ENCODE assay signal across 8 cellular contexts in genomic region chr15:40279437-40280141, GRCh38. TPM values are rescaled to one million over a fixed set of nuclear protein-coding genes. Genes with fewer than 3 reads are reported as not detected.
A peak's percentile ranks its signal among the peaks of the same experiment; 100 is the strongest.
DNase-seq lines count a peak whose midpoint lies in the region; ATAC-seq, FAIRE-seq and TF ChIP-seq lines count a peak whose summit lies in the region.

No MANE protein-coding gene starts in this region.

- no peak overlapping the region for H3K4me3 Mint-ChIP-seq in glutamatergic neuron (ENCODE audit: unreplicated experiment)

- 0 out of 22 replicates have a peak, but pooled peaks cover 0 to 5% (median 0%) of the 10 kb centered on the region in 11 experiments for H3K36me3 ChIP-seq in BLaER1 treated with 17β-estradiol and CSF1 and Interleukin-3, amounts not matched to agents 10 nM and 100 nM
- H3K36me3 ChIP-seq in HEK293 (ENCODE audit: control insufficient read depth in 2 of 2, insufficient read depth in 1 of 2, low read length in 2 of 2) (no peaks in the 10 kb centered on the region), pancreas (no peaks in the 10 kb centered on the region), upper lobe of right lung (no peaks in the 10 kb centered on the region)

- peak overlapping the region; percentile 94 to 99 (median 96) for H3K4me2 ChIP-seq in BLaER1 treated with 17β-estradiol and CSF1 and Interleukin-3, amounts not matched to agents 10 nM and 100 nM

- FAIRE-seq in pancreas (lab: Jason Lieb, UNC): no peak

- no peaks in the 10 kb centered on the region for H3K9me3 ChIP-seq in BLaER1 treated with 17β-estradiol and CSF1 and Interleukin-3, amounts not matched to agents 10 nM and 100 nM (replicated peaks in 1 of 11)
- no peaks in the 10 kb centered on the region for H3K9me3 ChIP-seq in HEK293 (ENCODE audit: control insufficient read depth, insufficient read depth, low read depth, low read length)
- no peaks in the 10 kb centered on the region for H3K9me3 ChIP-seq in pancreas
- no peaks in the 10 kb centered on the region for H3K9me3 ChIP-seq in upper lobe of right lung

- H3K9ac ChIP-seq in BLaER1 treated with 17β-estradiol and CSF1 and Interleukin-3, amounts not matched to agents 10 nM and 100 nM: 0 out of 22 replicates have a peak overlapping the region, but pooled peaks of 1 of the 11 experiments have one; percentile 6

- no peaks in the 10 kb centered on the region for H3K9me3 Mint-ChIP-seq in glutamatergic neuron (ENCODE audit: unreplicated experiment)

- H3K4me3 ChIP-seq in BLaER1 treated with 17β-estradiol and CSF1 and Interleukin-3, amounts not matched to agents 10 nM and 100 nM: no peak overlapping the region
- H3K4me3 ChIP-seq in HEK293 (ENCODE audit: low read depth, low read length) (no peak overlapping the region), pancreas (no peak overlapping the region), upper lobe of right lung (no peak overlapping the region)

- no peaks in the 10 kb centered on the region for H3K36me3 Mint-ChIP-seq in glutamatergic neuron (ENCODE audit: unreplicated experiment)

- no peak overlapping the region for H3K27ac ChIP-seq in BLaER1 treated with 17β-estradiol and CSF1 and Interleukin-3, amounts not matched to agents 10 nM and 100 nM
- H3K27ac ChIP-seq in HEK293 (ENCODE audit: extremely low read depth, low read depth, low read length) (no peak overlapping the region), pancreas (no peak overlapping the region), upper lobe of right lung (no peak overlapping the region)

- WGBS in pancreas, 2 donors: 15 to 16% methylated on average over 39 to 40 of the region's 40 CpGs

- no peak overlapping the region for H3K27ac Mint-ChIP-seq in glutamatergic neuron (ENCODE audit: unreplicated experiment)

- H3K27me3 ChIP-seq in BLaER1 treated with 17β-estradiol and CSF1 and Interleukin-3, amounts not matched to agents 10 nM and 100 nM: peaks cover 45 to 65% (median 60%) of the 10 kb centered on the region in 11 experiments
- peaks cover 0 to 5% (median 2%) of the 10 kb centered on the region in 4 donors for H3K27me3 ChIP-seq in pancreas
- H3K27me3 ChIP-seq in upper lobe of right lung: peaks cover 53% of the 10 kb centered on the region

- peaks cover 2% of the 10 kb centered on the region for H3K4me1 Mint-ChIP-seq in glutamatergic neuron (ENCODE audit: low read depth, unreplicated experiment)

- DNase-seq in RPMI7951 (ENCODE audit: low read depth) (peak; percentile 49), glutamatergic neuron (peak; percentile 90), pancreas (peak; percentile 60 to 98 (median 82)), upper lobe of right lung (peak; percentile 89), NCI-H187 treated with DMSO at 0.1 percent for 48 hours (lab: John Stamatoyannopoulos, UW) (no peak)
- peak; percentile 60 for DNase-seq in activated gamma-delta T cell treated with anti-CD3 and anti-CD28 coated beads, Interleukin-2, amount 50 U/mL, for 16 hours (ENCODE audit: low read depth)

- intact Hi-C loops in pancreas (cut with DNase I): loop anchor here in 2 of 3 donors (5.0 to 10.0 kb wide), 4 partner anchors 58 to 148 kb away; partner anchors contain the start of gene CCDC9B (in 1 of the 2)
- intact Hi-C loops in upper lobe of right lung (cut with DNase I): loop anchor here (5.0 kb wide), 1 partner anchor 143 kb away; no protein-coding TSS in a partner anchor

- TF ChIP-seq CTCF in HEK293 (tag by site-specific recombination; IDR thresholded peaks at IDR 0.05) (peak; percentile 76), glutamatergic neuron (IDR thresholded peaks at IDR 0.05; ENCODE audit: partially characterized antibody, unreplicated experiment) (peak; percentile 98), pancreas (IDR thresholded peaks at IDR 0.05) (peak; percentile 97 to 99 (median 98)), upper lobe of right lung (IDR thresholded peaks at IDR 0.05) (peak; percentile 98)

- ATAC-seq in pancreas (peak; percentile 64 to 79 (median 74)), upper lobe of right lung (peak; percentile 78)

- CTCF ChIA-PET in HEK293 (lab: Yijun Ruan, JAX): interaction anchor here (0.6 to 10.6 kb wide), 40 partner anchors 8 to 1532 kb away, joined by 3 to 248 read pairs (median 4); partner anchors contain the start of genes CCDC9B, PAK6 and PLCB2

- peaks cover 21% of the 10 kb centered on the region for H3K27me3 Mint-ChIP-seq in glutamatergic neuron (ENCODE audit: unreplicated experiment)

- peaks cover 0 to 31% (median 8%) of the 10 kb centered on the region in 11 experiments; a peak in 10 of 22 replicates for H4K20me1 ChIP-seq in BLaER1 treated with 17β-estradiol and CSF1 and Interleukin-3, amounts not matched to agents 10 nM and 100 nM

- POLR2A ChIA-PET in HEK293 (lab: Yijun Ruan, JAX): interaction anchor here (0.9 kb wide), 2 partner anchors 31 to 47 kb away, joined by 3 to 4 read pairs; no protein-coding TSS in a partner anchor

- peaks cover 72 to 90% (median 79%) of the 10 kb centered on the region in 10 experiments for H3K4me1 ChIP-seq in BLaER1 treated with 17β-estradiol and CSF1 and Interleukin-3, amounts not matched to agents 10 nM and 100 nM
- H3K4me1 ChIP-seq in HEK293 (ENCODE audit: control insufficient read depth, insufficient read depth, low read length) (no peaks in the 10 kb centered on the region), pancreas (peaks cover 0 to 11% (median 6%) of the 10 kb centered on the region in 3 donors), upper lobe of right lung (peaks cover 26% of the 10 kb centered on the region)

TF ChIP-seq in HEK293, 187 proteins besides CTCF, POLR2A, EP300 and RAD21:
- peak; percentile 40 for TF ChIP-seq ZNF654 (tag by site-specific recombination; IDR thresholded peaks at IDR 0.05; ENCODE audit: low read depth)
- no peak for TF ChIP-seq SP2 (tag by site-specific recombination; IDR thresholded peaks at IDR 0.05)
- TF ChIP-seq ZSCAN30 (tag by site-specific recombination; IDR thresholded peaks at IDR 0.05): peak; percentile 23; the same call in 1 of the 2 replicates
- TF ChIP-seq KLF9 (tag by site-specific recombination; IDR thresholded peaks at IDR 0.05; ENCODE audit: low read depth): no peak
- peak; percentile 21; the same call in 1 of the 2 replicates for TF ChIP-seq BCL11A (tag by site-specific recombination; IDR thresholded peaks at IDR 0.05; ENCODE audit: low read depth)
- TF ChIP-seq ZBTB7A (tag by site-specific recombination; IDR thresholded peaks at IDR 0.05; ENCODE audit: low read depth): 0 out of 2 replicates have a peak, but pooled peaks have one; percentile 42
- 0 out of 2 replicates have a peak, but pooled peaks have one; percentile 24 for TF ChIP-seq SP7 (tag by site-specific recombination; IDR thresholded peaks at IDR 0.05)
- peak; percentile 75 for TF ChIP-seq ZBTB17 (tag by site-specific recombination; IDR thresholded peaks at IDR 0.05)
- peak; percentile 67; the same call in 1 of the 2 replicates for TF ChIP-seq IKZF3 (tag by site-specific recombination; IDR thresholded peaks at IDR 0.05)
- TF ChIP-seq ZNF335 (tag by site-specific recombination; conservative IDR thresholded peaks at IDR 0.05): peak; percentile 76
- TF ChIP-seq ZIC2 (tag by site-specific recombination; IDR thresholded peaks at IDR 0.05): peak; percentile 41
- no peak for TF ChIP-seq ZNF391 (tag by site-specific recombination; IDR thresholded peaks at IDR 0.05; ENCODE audit: borderline replicate concordance, low read depth)

RNA-seq across cellular contexts. Expression of gene ANKRD63, which starts 3.3 kb away (rescaled TPM):
- not detected in 2 replicates for total RNA-seq in RPMI7951 (2014; rRNA removed; shearing (Covaris generic))
- total RNA-seq in glutamatergic neuron (ENCODE audit: unreplicated experiment): not detected
- not detected for total RNA-seq in pancreas
- polyA plus RNA-seq in pancreas: not detected
- not detected for total RNA-seq in upper lobe of right lung

RNA-seq across cellular contexts. Expression of gene PLCB2, which starts 28.1 kb away (rescaled TPM):
- 1.4 and 1.6 TPM in 2 replicates for total RNA-seq in RPMI7951 (2014; rRNA removed; shearing (Covaris generic))
- total RNA-seq in glutamatergic neuron (ENCODE audit: unreplicated experiment) (2.6 TPM), pancreas (10 to 100 TPM in 2 of 6 donors, 1 to 10 TPM in 3, under 1 TPM in 1; 0.94 to 23.5 (median 4.1) TPM), upper lobe of right lung (61.2 TPM)
- polyA plus RNA-seq in pancreas: 1 to 10 TPM; 5.3 to 9.7 TPM

RNA-seq across cellular contexts. Expression of gene PAK6, which starts 40.7 kb away (rescaled TPM):
- total RNA-seq in RPMI7951 (2014; rRNA removed; shearing (Covaris generic)): 7.9 and 9.5 TPM in 2 replicates
- total RNA-seq in glutamatergic neuron (ENCODE audit: unreplicated experiment) (not detected), pancreas (1 to 10 TPM; 3.2 to 5.7 (median 4.6) TPM), upper lobe of right lung (5.7 TPM)
- polyA plus RNA-seq in pancreas: 1 to 10 TPM; 4.3 to 6.4 TPM

RNA-seq across cellular contexts. Expression of gene INAFM2, which starts 43.9 kb away (rescaled TPM):
- 23.0 and 25.6 TPM in 2 replicates for total RNA-seq in RPMI7951 (2014; rRNA removed; shearing (Covaris generic))
- total RNA-seq in glutamatergic neuron (ENCODE audit: unreplicated experiment) (15.9 TPM), pancreas (10 to 100 TPM in 5 of 6 donors, 1 to 10 TPM in 1; 8.1 to 16.4 (median 11.3) TPM), upper lobe of right lung (39.5 TPM)
- polyA plus RNA-seq in pancreas: 10 to 100 TPM in 1 of 2 donors, 1 to 10 TPM in 1; 6.5 to 11.7 TPM
